Comparison of ENCODE assay signal across 22 cellular contexts in the genomic region with DNA sequence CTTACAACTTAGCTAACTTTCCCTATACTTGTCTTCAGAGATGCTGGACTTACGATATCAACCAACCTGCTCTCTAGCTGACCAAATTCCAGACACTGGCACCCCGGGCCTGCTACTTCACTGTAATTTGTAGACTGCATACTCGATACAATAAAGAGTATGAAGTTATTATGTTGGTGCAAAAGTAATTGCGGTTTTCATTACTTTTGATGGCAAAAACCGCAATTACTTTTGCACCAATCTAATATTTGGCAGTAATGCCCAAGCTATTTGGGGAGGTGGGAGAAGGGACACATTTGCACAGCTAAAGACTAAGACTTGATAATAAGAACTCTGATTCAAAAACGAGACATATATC. TPM values are rescaled to one million over a fixed set of nuclear protein-coding genes. Genes with fewer than 3 reads are reported as not detected.
DNase-seq lines count a peak whose midpoint lies in the region; ATAC-seq, FAIRE-seq and TF ChIP-seq lines count a peak whose summit lies in the region.
"Had no signal": no experiment of that assay in that cellular context is flagged by ENCODE, and none has a peak within 500 bp of the region (broad histone marks: within the 10 kb centered on the region; RNA-seq: fewer than 3 reads in every experiment).

No MANE protein-coding gene starts in this region.

- peak overlapping the region; percentile 37 for H3K27ac Mint-ChIP-seq in activated CD8-positive, alpha-beta T cell treated with anti-CD3 and anti-CD28 coated beads for 36 hours
- no peak overlapping the region for H3K27ac Mint-ChIP-seq in activated CD8-positive, alpha-beta T cell treated with anti-CD3 and anti-CD28 coated beads, Interleukin-2, amount 10 ng/mL, durations not matched to agents 7 days and 5 days
- peak overlapping the region; percentile 36 to 78 for H3K27ac Mint-ChIP-seq in T-cell
- H3K27ac Mint-ChIP-seq in glutamatergic neuron (ENCODE audit: unreplicated experiment) = peak overlapping the region; percentile 87
- H3K27ac Mint-ChIP-seq in stimulated activated memory B cell treated with anti-CD40 and anti-IgM and Interleukin-4, amounts not matched to agents 10 μg/mL and 1 μg/mL and 100 μg/mL, for 72 hours = peak overlapping the region; percentile 61
- H3K27ac Mint-ChIP-seq: H9 had no signal

- no peak for TF ChIP-seq POLR2A in adrenal gland (IDR thresholded peaks at IDR 0.05)

- no peaks in the 10 kb centered on the region for H3K36me3 ChIP-seq in adrenal gland (replicated peaks in 1 of 2)
- H3K36me3 ChIP-seq: BE2C, neutrophil, spleen, upper lobe of left lung had no signal

- intact Hi-C loops in activated CD8-positive, alpha-beta T cell treated with anti-CD3 and anti-CD28 coated beads for 36 hours (cut with micrococcal nuclease) = loop anchor here (5.0 kb wide), 2 partner anchors 73 to 253 kb away; no protein-coding TSS in a partner anchor
- intact Hi-C loops in adrenal gland (cut with DNase I) = no loop called here

- ATAC-seq in activated CD8-positive, alpha-beta T cell treated with anti-CD3 and anti-CD28 coated beads for 36 hours = no peak
- ATAC-seq in activated CD8-positive, alpha-beta T cell treated with anti-CD3 and anti-CD28 coated beads, Interleukin-2, amount 10 ng/mL, durations not matched to agents 7 days and 5 days = no peak
- ATAC-seq in T-cell (replicated peaks in 1 of 4) (no peak), HG03521 (IDR thresholded peaks at IDR 0.05; ENCODE audit: unreplicated experiment) (no peak)
- no peak for ATAC-seq in stimulated activated memory B cell treated with anti-CD40 and anti-IgM and Interleukin-4, amounts not matched to agents 10 μg/mL and 1 μg/mL and 100 μg/mL, for 72 hours
- ATAC-seq: left lobe of liver, Right ventricle myocardium inferior had no signal

- H3K36me3 Mint-ChIP-seq in activated CD8-positive, alpha-beta T cell treated with anti-CD3 and anti-CD28 coated beads for 36 hours (ENCODE audit: low read depth) = peaks cover 2% of the 10 kb centered on the region
- H3K36me3 Mint-ChIP-seq in activated CD8-positive, alpha-beta T cell treated with anti-CD3 and anti-CD28 coated beads, Interleukin-2, amount 10 ng/mL, durations not matched to agents 7 days and 5 days (ENCODE audit: low read depth) = peaks cover 4% of the 10 kb centered on the region
- H3K36me3 Mint-ChIP-seq in T-cell (no peaks in the 10 kb centered on the region), glutamatergic neuron (ENCODE audit: unreplicated experiment) (no peaks in the 10 kb centered on the region)
- no peaks in the 10 kb centered on the region for H3K36me3 Mint-ChIP-seq in stimulated activated memory B cell treated with anti-CD40 and anti-IgM and Interleukin-4, amounts not matched to agents 10 μg/mL and 1 μg/mL and 100 μg/mL, for 72 hours

- H3K9me3 ChIP-seq in adrenal gland (replicated peaks in 1 of 3) = no peaks in the 10 kb centered on the region
- H3K9me3 ChIP-seq: BE2C, neutrophil, spleen, upper lobe of left lung had no signal

- H3K4me3 ChIP-seq in adrenal gland = no peak overlapping the region
- H3K4me3 ChIP-seq: spleen, upper lobe of left lung had no signal

- 66 to 76% (median 69%) methylated on average over 6 of the region's 6 CpGs for WGBS in adrenal gland, 4 donors

- POLR2A ChIA-PET in activated CD8-positive, alpha-beta T cell treated with anti-CD3 and anti-CD28 coated beads for 36 hours (lab: Charles Lee) = interaction anchor here (0.9 kb wide), 1 partner anchor 276 kb away, joined by 4 read pairs; no protein-coding TSS in a partner anchor
- POLR2A ChIA-PET in activated CD8-positive, alpha-beta T cell treated with anti-CD3 and anti-CD28 coated beads, Interleukin-2, amount 10 ng/mL, durations not matched to agents 7 days and 5 days (lab: Charles Lee) = no interaction called here
- POLR2A ChIA-PET in T-cell (lab: Charles Lee) = interaction anchor here in 1 of 2 donors (0.6 to 1.0 kb wide), 2 partner anchors 20 to 147 kb away, joined by 3 to 4 read pairs; no protein-coding TSS in a partner anchor

- H3K4me3 Mint-ChIP-seq in activated CD8-positive, alpha-beta T cell treated with anti-CD3 and anti-CD28 coated beads for 36 hours = no peak overlapping the region
- H3K4me3 Mint-ChIP-seq in activated CD8-positive, alpha-beta T cell treated with anti-CD3 and anti-CD28 coated beads, Interleukin-2, amount 10 ng/mL, durations not matched to agents 7 days and 5 days = no peak overlapping the region
- H3K4me3 Mint-ChIP-seq in T-cell = no peak overlapping the region
- H3K4me3 Mint-ChIP-seq in glutamatergic neuron (ENCODE audit: unreplicated experiment) = peak overlapping the region; percentile 53
- H3K4me3 Mint-ChIP-seq in stimulated activated memory B cell treated with anti-CD40 and anti-IgM and Interleukin-4, amounts not matched to agents 10 μg/mL and 1 μg/mL and 100 μg/mL, for 72 hours = no peak overlapping the region
- H3K4me3 Mint-ChIP-seq: H9 had no signal

- peaks cover 1% of the 10 kb centered on the region for H3K9me3 Mint-ChIP-seq in activated CD8-positive, alpha-beta T cell treated with anti-CD3 and anti-CD28 coated beads for 36 hours
- H3K9me3 Mint-ChIP-seq in activated CD8-positive, alpha-beta T cell treated with anti-CD3 and anti-CD28 coated beads, Interleukin-2, amount 10 ng/mL, durations not matched to agents 7 days and 5 days (ENCODE audit: insufficient read depth) = no peaks in the 10 kb centered on the region
- H3K9me3 Mint-ChIP-seq in T-cell (no peaks in the 10 kb centered on the region), glutamatergic neuron (ENCODE audit: unreplicated experiment) (no peaks in the 10 kb centered on the region)
- no peaks in the 10 kb centered on the region for H3K9me3 Mint-ChIP-seq in stimulated activated memory B cell treated with anti-CD40 and anti-IgM and Interleukin-4, amounts not matched to agents 10 μg/mL and 1 μg/mL and 100 μg/mL, for 72 hours
- H3K9me3 Mint-ChIP-seq: H9 had no signal

- peaks cover 53% of the 10 kb centered on the region for H3K4me1 Mint-ChIP-seq in activated CD8-positive, alpha-beta T cell treated with anti-CD3 and anti-CD28 coated beads for 36 hours (ENCODE audit: low read depth)
- peaks cover 40% of the 10 kb centered on the region for H3K4me1 Mint-ChIP-seq in activated CD8-positive, alpha-beta T cell treated with anti-CD3 and anti-CD28 coated beads, Interleukin-2, amount 10 ng/mL, durations not matched to agents 7 days and 5 days (ENCODE audit: low read depth)
- H3K4me1 Mint-ChIP-seq in T-cell = peaks cover 36 to 60% (median 53%) of the 10 kb centered on the region in 3 donors
- peaks cover 13% of the 10 kb centered on the region for H3K4me1 Mint-ChIP-seq in glutamatergic neuron (ENCODE audit: low read depth, unreplicated experiment)
- peaks cover 27% of the 10 kb centered on the region for H3K4me1 Mint-ChIP-seq in stimulated activated memory B cell treated with anti-CD40 and anti-IgM and Interleukin-4, amounts not matched to agents 10 μg/mL and 1 μg/mL and 100 μg/mL, for 72 hours

- CTCF ChIA-PET in activated CD8-positive, alpha-beta T cell treated with anti-CD3 and anti-CD28 coated beads for 36 hours (lab: Charles Lee) = interaction anchor here (0.8 to 3.0 kb wide), 9 partner anchors 14 to 276 kb away, joined by 3 to 18 read pairs (median 4); no protein-coding TSS in a partner anchor
- CTCF ChIA-PET in activated CD8-positive, alpha-beta T cell treated with anti-CD3 and anti-CD28 coated beads, Interleukin-2, amount 10 ng/mL, durations not matched to agents 7 days and 5 days (lab: Charles Lee) = interaction anchor here (0.6 to 5.3 kb wide), 11 partner anchors 10 to 277 kb away, joined by 3 to 44 read pairs (median 4); no protein-coding TSS in a partner anchor
- CTCF ChIA-PET in T-cell (lab: Charles Lee) = interaction anchor here (0.6 to 2.7 kb wide), 7 partner anchors 9 to 277 kb away, joined by 3 to 13 read pairs (median 3); no protein-coding TSS in a partner anchor

- no peaks in the 10 kb centered on the region for H3K27me3 Mint-ChIP-seq in activated CD8-positive, alpha-beta T cell treated with anti-CD3 and anti-CD28 coated beads for 36 hours
- peaks cover 2% of the 10 kb centered on the region for H3K27me3 Mint-ChIP-seq in activated CD8-positive, alpha-beta T cell treated with anti-CD3 and anti-CD28 coated beads, Interleukin-2, amount 10 ng/mL, durations not matched to agents 7 days and 5 days (ENCODE audit: low read depth)
- H3K27me3 Mint-ChIP-seq in T-cell = no peaks in the 10 kb centered on the region
- no peaks in the 10 kb centered on the region for H3K27me3 Mint-ChIP-seq in glutamatergic neuron (ENCODE audit: unreplicated experiment)
- H3K27me3 Mint-ChIP-seq in stimulated activated memory B cell treated with anti-CD40 and anti-IgM and Interleukin-4, amounts not matched to agents 10 μg/mL and 1 μg/mL and 100 μg/mL, for 72 hours = no peaks in the 10 kb centered on the region

- TF ChIP-seq CTCF in activated CD8-positive, alpha-beta T cell treated with anti-CD3 and anti-CD28 coated beads for 36 hours (IDR thresholded peaks at IDR 0.05) = no peak
- TF ChIP-seq CTCF in glutamatergic neuron (IDR thresholded peaks at IDR 0.05; ENCODE audit: partially characterized antibody, unreplicated experiment) (no peak), adrenal gland (IDR thresholded peaks at IDR 0.05) (no peak)

- no peak for FAIRE-seq in frontal cortex (lab: Jason Lieb, UNC)

- H3K4me1 ChIP-seq in adrenal gland (replicated peaks in 1 of 2) = peaks cover 18 to 21% of the 10 kb centered on the region in 2 donors

- no peak for DNase-seq in activated CD8-positive, alpha-beta T cell treated with anti-CD3 and anti-CD28 coated beads for 36 hours
- DNase-seq in activated CD8-positive, alpha-beta T cell treated with anti-CD3 and anti-CD28 coated beads, Interleukin-2, amount 10 ng/mL, durations not matched to agents 7 days and 5 days = no peak
- DNase-seq in T-cell (no peak), glutamatergic neuron (no peak), adrenal gland (no peak), frontal cortex (ENCODE audit: low spot score in 2 of 2) (no peak)
- DNase-seq: activated CD4-positive, alpha-beta T cell treated with anti-CD3 and anti-CD28 coated beads, Interleukin-2, amount 50 U/mL, for 1 hour; activated CD8-positive, alpha-beta memory T cell treated with anti-CD3 and anti-CD28 coated beads, Interleukin-2, amount 50 U/mL, for 48 hours; activated effector memory CD4-positive, alpha-beta T cell treated with anti-CD3 and anti-CD28 coated beads, Interleukin-2, amount 50 U/mL, for 16 hours; BE2C; Calu3; effector memory CD4-positive, alpha-beta T cell; H9; NCI-H2107; spleen; stimulated activated CD4-positive, alpha-beta T cell treated with anti-CD3 and anti-CD28 coated beads, Interleukin-4, amount 100 ng/mL, for 4 hours; upper lobe of left lung had no signal

- H3K27me3 ChIP-seq in adrenal gland = no peaks in the 10 kb centered on the region
- H3K27me3 ChIP-seq: BE2C, spleen, upper lobe of left lung had no signal

- peak overlapping the region in 2 of 5 donors; percentile 48 to 63 for H3K27ac ChIP-seq in adrenal gland
- H3K27ac ChIP-seq: neutrophil, upper lobe of left lung had no signal

RNA-seq across cellular contexts. Expression of gene ARHGAP18, which starts 34.9 kb away (rescaled TPM):
- total RNA-seq in activated CD8-positive, alpha-beta T cell treated with anti-CD3 and anti-CD28 coated beads for 36 hours = 1 to 10 TPM; 8.2 to 9.6 TPM
- 10 to 100 TPM; 11.9 to 12.1 TPM for total RNA-seq in activated CD8-positive, alpha-beta T cell treated with anti-CD3 and anti-CD28 coated beads, Interleukin-2, amount 10 ng/mL, durations not matched to agents 7 days and 5 days
- 1 to 10 TPM; 3.6 to 4.3 (median 4.0) TPM for total RNA-seq in T-cell
- 7.9 TPM for total RNA-seq in glutamatergic neuron (ENCODE audit: unreplicated experiment)
- 10 to 100 TPM; 50.6 to 90.6 (median 79.8) TPM for total RNA-seq in adrenal gland
- polyA plus RNA-seq in adrenal gland = 10 to 100 TPM; 22.0 to 78.3 (median 27.1) TPM
- total RNA-seq in frontal cortex = 10.2 TPM
